ENCODE assay signal across 8 cellular contexts in genomic region chr2:197804049-197804757, GRCh38. TPM values are rescaled to one million over a fixed set of nuclear protein-coding genes. Genes with fewer than 3 reads are reported as not detected.
DNase-seq lines count a peak whose midpoint lies in the region; ATAC-seq and TF ChIP-seq lines count a peak whose summit lies in the region.

PLCL1 (plus strand) TSS chr2:197804593.

- no peak within 1 kb of the TSS for H3K27ac Mint-ChIP-seq in activated T-helper 1 cell treated with anti-CD3 and anti-CD28 coated beads, Interleukin-12 subunit alpha, Interleukin-12 subunit beta, Interleukin-2, Interleukin-4 antibody, amounts not matched to agents 30 ng/mL and 10 ng/mL and 1 ng/mL, durations not matched to agents 14 hours and 24 hours and 36 hours

- H3K4me1 Mint-ChIP-seq in activated T-helper 1 cell treated with anti-CD3 and anti-CD28 coated beads, Interleukin-12 subunit alpha, Interleukin-12 subunit beta, Interleukin-2, Interleukin-4 antibody, amounts not matched to agents 30 ng/mL and 10 ng/mL and 1 ng/mL, durations not matched to agents 14 hours and 24 hours and 36 hours (ENCODE audit: low read depth): peaks cover 34% of the 10 kb centered on the region

- TF ChIP-seq RAD21 in Ishikawa (IDR thresholded peaks at IDR 0.05; ENCODE audit: low read depth): no peak

- peak within 1 kb of the TSS; percentile 56 to 80 (median 68) for H3K4me3 ChIP-seq in Peyer's patch
- H3K4me3 ChIP-seq in esophagus squamous epithelium: peak within 1 kb of the TSS; percentile 56 to 81 (median 78)

- no peak for TF ChIP-seq CTCF in Peyer's patch (IDR thresholded peaks at IDR 0.05)
- TF ChIP-seq CTCF in esophagus squamous epithelium (IDR thresholded peaks at IDR 0.05): peak in 1 of 6 experiments; percentile 5

- H3K4me1 ChIP-seq in Peyer's patch (peaks cover 0 to 8% (median 1%) of the 10 kb centered on the region in 4 donors), esophagus squamous epithelium (peaks cover 9 to 35% (median 18%) of the 10 kb centered on the region in 3 donors)

- peak within 1 kb of the TSS; percentile 42 to 71 (median 60) for H3K27ac ChIP-seq in Peyer's patch
- H3K27ac ChIP-seq in esophagus squamous epithelium: peak within 1 kb of the TSS; percentile 38 to 84 (median 78)

- ATAC-seq in GM21717 (IDR thresholded peaks at IDR 0.05; ENCODE audit: unreplicated experiment): peak; percentile 100

- WGBS in esophagus squamous epithelium, 2 donors: 3 to 10% methylated on average over 14 to 18 of the region's 50 CpGs

- peak; percentile 8; the same call in 1 of the 2 replicates for TF ChIP-seq EP300 in Ishikawa (IDR thresholded peaks at IDR 0.05; ENCODE audit: borderline replicate concordance)

- peaks cover 29% of the 10 kb centered on the region for H3K27me3 Mint-ChIP-seq in activated T-helper 1 cell treated with anti-CD3 and anti-CD28 coated beads, Interleukin-12 subunit alpha, Interleukin-12 subunit beta, Interleukin-2, Interleukin-4 antibody, amounts not matched to agents 30 ng/mL and 10 ng/mL and 1 ng/mL, durations not matched to agents 14 hours and 24 hours and 36 hours (ENCODE audit: insufficient read depth)

- H3K9me3 Mint-ChIP-seq in activated T-helper 1 cell treated with anti-CD3 and anti-CD28 coated beads, Interleukin-12 subunit alpha, Interleukin-12 subunit beta, Interleukin-2, Interleukin-4 antibody, amounts not matched to agents 30 ng/mL and 10 ng/mL and 1 ng/mL, durations not matched to agents 14 hours and 24 hours and 36 hours: no peaks in the 10 kb centered on the region

- H3K9me3 ChIP-seq in Peyer's patch (no peaks in the 10 kb centered on the region), esophagus squamous epithelium (no peaks in the 10 kb centered on the region)

- H3K4me3 Mint-ChIP-seq in activated T-helper 1 cell treated with anti-CD3 and anti-CD28 coated beads, Interleukin-12 subunit alpha, Interleukin-12 subunit beta, Interleukin-2, Interleukin-4 antibody, amounts not matched to agents 30 ng/mL and 10 ng/mL and 1 ng/mL, durations not matched to agents 14 hours and 24 hours and 36 hours: peak within 1 kb of the TSS; percentile 92

- DNase-seq in DMS 273 treated with DMSO at 0.1 percent for 48 hours (lab: John Stamatoyannopoulos, UW): peak; percentile 62
- peak; percentile 77 to 94 (median 84) for DNase-seq in Peyer's patch
- peak; percentile 88 for DNase-seq in activated T-helper 1 cell treated with anti-CD3 and anti-CD28 coated beads, Interleukin-12 subunit alpha, Interleukin-12 subunit beta, Interleukin-2, Interleukin-4 antibody, amounts not matched to agents 30 ng/mL and 10 ng/mL and 1 ng/mL, durations not matched to agents 14 hours and 24 hours and 36 hours (ENCODE audit: low spot score)
- DNase-seq in esophagus squamous epithelium (lab: John Stamatoyannopoulos, UW): peak; percentile 41
- DNase-seq in myocyte (ENCODE audit: low read depth): peak; percentile 93
- peak; percentile 68 for DNase-seq in stimulated activated CD8-positive, alpha-beta memory T cell treated with anti-CD3 and anti-CD28 coated beads, Interleukin-7, amount 100 ng/mL, for 24 hours (ENCODE audit: low read depth)

- TF ChIP-seq POLR2A in Peyer's patch (IDR thresholded peaks at IDR 0.05): peak in 1 of 2 donors; percentile 9
- TF ChIP-seq POLR2A in esophagus squamous epithelium (IDR thresholded peaks at IDR 0.05): peak in 3 of 4 donors; percentile 14 to 73 (median 48)

- intact Hi-C loops in activated T-helper 1 cell treated with anti-CD3 and anti-CD28 coated beads, Interleukin-12 subunit alpha, Interleukin-12 subunit beta, Interleukin-2, Interleukin-4 antibody, amounts not matched to agents 30 ng/mL and 10 ng/mL and 1 ng/mL, durations not matched to agents 14 hours and 24 hours and 36 hours (cut with micrococcal nuclease): loop anchor here (1.0 to 5.0 kb wide), 7 partner anchors 34 to 200 kb away; partner anchors contain the start of gene MARS2
- intact Hi-C loops in esophagus squamous epithelium (cut with DNase I): loop anchor here (5.0 kb wide), 2 partner anchors 328 to 488 kb away; no protein-coding TSS in a partner anchor

- H3K36me3 Mint-ChIP-seq in activated T-helper 1 cell treated with anti-CD3 and anti-CD28 coated beads, Interleukin-12 subunit alpha, Interleukin-12 subunit beta, Interleukin-2, Interleukin-4 antibody, amounts not matched to agents 30 ng/mL and 10 ng/mL and 1 ng/mL, durations not matched to agents 14 hours and 24 hours and 36 hours (ENCODE audit: low read depth): no peaks in the 10 kb centered on the region

- H3K27me3 ChIP-seq in Peyer's patch: no peaks in the 10 kb centered on the region
- peaks cover 0 to 35% (median 0%) of the 10 kb centered on the region in 4 donors for H3K27me3 ChIP-seq in esophagus squamous epithelium

- H3K36me3 ChIP-seq in Peyer's patch: no peaks in the 10 kb centered on the region
- no peaks in the 10 kb centered on the region for H3K36me3 ChIP-seq in esophagus squamous epithelium

TF ChIP-seq in Ishikawa, 13 proteins besides CTCF, POLR2A, EP300 and RAD21:
- TF ChIP-seq REST (IDR thresholded peaks at IDR 0.05; ENCODE audit: low read depth): no peak
- TF ChIP-seq CEBPB (IDR thresholded peaks at IDR 0.05): no peak
- no peak for TF ChIP-seq TEAD4 (IDR thresholded peaks at IDR 0.05)
- no peak for TF ChIP-seq NFIC (IDR thresholded peaks at IDR 0.05)
- TF ChIP-seq YY1 (IDR thresholded peaks at IDR 0.05; ENCODE audit: low read depth): no peak
- no peak; the same call in 1 of the 2 replicates for TF ChIP-seq TCF12 (IDR thresholded peaks at IDR 0.05; ENCODE audit: low read depth)
- no peak for TF ChIP-seq ZBTB7A (IDR thresholded peaks at IDR 0.05; ENCODE audit: low read depth)
- TF ChIP-seq TAF1 (IDR thresholded peaks at IDR 0.05; ENCODE audit: low read depth): peak; percentile 17; the same call in 1 of the 2 replicates
- TF ChIP-seq MAX (IDR thresholded peaks at IDR 0.05): peak; percentile 73
- TF ChIP-seq USF1 (IDR thresholded peaks at IDR 0.05): no peak

RNA-seq across cellular contexts. Expression of gene PLCL1, which starts in this region (rescaled TPM):
- total RNA-seq in Peyer's patch (1 to 10 TPM in 3 of 4 donors, not detected in 1; 1.9 to 5.8 (median 2.8) TPM), esophagus squamous epithelium (1 to 10 TPM in 2 of 4 donors, under 1 TPM in 2; 0.34 to 4.2 (median 1.2) TPM), myocyte (0.83 and 2.5 TPM in 2 replicates)
- 0.62 and 0.78 TPM in 2 replicates for total RNA-seq in activated T-helper 1 cell treated with anti-CD3 and anti-CD28 coated beads, Interleukin-12 subunit alpha, Interleukin-12 subunit beta, Interleukin-2, Interleukin-4 antibody, amounts not matched to agents 30 ng/mL and 10 ng/mL and 1 ng/mL, durations not matched to agents 14 hours and 24 hours and 36 hours
- 0.25 TPM for polyA plus RNA-seq in myocyte (2012)

Comparison
In these comparisons a context has a peak if more than half of its experiments do, and no peak if none do; other contexts are left out.
1. Peak in every context shown above with its lines: DNase-seq, ATAC-seq, H3K4me3 ChIP-seq and H3K27ac ChIP-seq.
2. Peak in DNase-seq in activated T-helper 1 cell treated with anti-CD3 and anti-CD28 coated beads, Interleukin-12 subunit alpha, Interleukin-12 subunit beta, Interleukin-2, Interleukin-4 antibody, amounts not matched to agents 30 ng/mL and 10 ng/mL and 1 ng/mL, durations not matched to agents 14 hours and 24 hours and 36 hours; RNA of the gene not detected or under 1 TPM.
3. DNase-seq: peak in every context shown above with its lines; median percentile 93 in myocyte; 88 in activated T-helper 1 cell treated with anti-CD3 and anti-CD28 coated beads, Interleukin-12 subunit alpha, Interleukin-12 subunit beta, Interleukin-2, Interleukin-4 antibody, amounts not matched to agents 30 ng/mL and 10 ng/mL and 1 ng/mL, durations not matched to agents 14 hours and 24 hours and 36 hours; 84 in Peyer's patch; 68 in stimulated activated CD8-positive, alpha-beta memory T cell treated with anti-CD3 and anti-CD28 coated beads, Interleukin-7, amount 100 ng/mL, for 24 hours; 62 in DMS 273 treated with DMSO at 0.1 percent for 48 hours; 41 in esophagus squamous epithelium.